Comparison of ENCODE assay signal across 13 cellular contexts in genomic region chr6:44042261-44043035, GRCh38.
A peak's percentile ranks its signal among the peaks of the same experiment; 100 is the strongest.
DNase-seq lines count a peak whose midpoint lies in the region; ATAC-seq and TF ChIP-seq lines count a peak whose summit lies in the region.
"Had no signal": no experiment of that assay in that cellular context is flagged by ENCODE, and none has a peak within 500 bp of the region (broad histone marks: within the 10 kb centered on the region; RNA-seq: fewer than 3 reads in every experiment).

No MANE protein-coding gene starts in this region.

- BruUV-seq in HCT116 (replicated peaks; lab: Mats Ljungman, UMichigan) = no TSS peak

- H3K4me3 ChIP-seq in HCT116 (replicated peaks in 1 of 2; ENCODE audit: low read depth in 1 of 2, low read length in 2 of 2) = peak overlapping the region in 1 of 2 experiments; percentile 26; a peak in 2 of 4 replicates
- no peak overlapping the region for H3K4me3 ChIP-seq in SJSA1
- no peak overlapping the region for H3K4me3 ChIP-seq in skeletal muscle tissue (ENCODE audit: low read length in 3 of 3)
- no peak overlapping the region for H3K4me3 ChIP-seq in mucosa of descending colon

- CTCF ChIA-PET in HCT116 (lab: Charles Lee) = interaction anchor here (1.0 to 1.5 kb wide), 4 partner anchors 11 to 20 kb away, joined by 3 to 9 read pairs (median 4); no protein-coding TSS in a partner anchor

- H3K4me1 ChIP-seq in HCT116 (ENCODE audit: control insufficient read depth in 1 of 2, insufficient read depth in 2 of 2, low read length in 2 of 2) (peaks cover 47 to 81% of the 10 kb centered on the region in 2 experiments), SJSA1 (replicated peaks) (peaks cover 41% of the 10 kb centered on the region), skeletal muscle tissue (ENCODE audit: control insufficient read depth in 3 of 3, insufficient read depth in 3 of 3, low read length in 3 of 3) (peaks cover 17 to 37% (median 33%) of the 10 kb centered on the region in 3 donors), mucosa of descending colon (ENCODE audit: low read depth) (no peaks in the 10 kb centered on the region)

- peak; percentile 29 for ATAC-seq in HCT116
- no peak for ATAC-seq in left ventricle myocardium superior
- no peak for ATAC-seq in mucosa of descending colon
- ATAC-seq: activated naive CD8-positive, alpha-beta T cell treated with anti-CD3 and anti-CD28 coated beads, Interleukin-2, amount 50 U/mL, for 24 hours had no signal

- H3K9ac ChIP-seq in HCT116 (ENCODE audit: low read length) (peak overlapping the region; percentile 61), skeletal muscle tissue (ENCODE audit: low read depth in 1 of 3, low read length in 3 of 3) (peak overlapping the region in 2 of 3 donors; percentile 33 to 50)

- no peaks in the 10 kb centered on the region for H3K79me2 ChIP-seq in HCT116 (ENCODE audit: insufficient read depth, low read length)

- RAD21 ChIA-PET in HCT116 (lab: Charles Lee; ENCODE audit: low non-redundant PET in 1 of 2, low total read pairs in 2 of 2, uncharacterized antibody in 2 of 2, unreplicated experiment in 2 of 2) = no interaction called here

- H3K4me2 ChIP-seq in HCT116 (ENCODE audit: low read length) = peak overlapping the region; percentile 86

- H3K27ac ChIP-seq in HCT116 (ENCODE audit: low read depth, low read length) = peak overlapping the region; percentile 95
- peak overlapping the region; percentile 79 for H3K27ac ChIP-seq in SJSA1
- peak overlapping the region; percentile 5 for H3K27ac ChIP-seq in skeletal muscle tissue (ENCODE audit: low read depth, low read length)

- no peak overlapping the region for H2AFZ ChIP-seq in HCT116 (ENCODE audit: low read depth, low read length, poor library complexity, severe bottlenecking)

- no peaks in the 10 kb centered on the region for H3K9me2 ChIP-seq in HCT116 (ENCODE audit: insufficient read depth)

- TF ChIP-seq CTCF in HCT116 (IDR thresholded peaks at IDR 0.05 in 2 of 3, conservative IDR thresholded peaks at IDR 0.05 in 1 of 3; ENCODE audit: borderline replicate concordance in 1 of 3, insufficient read depth in 1 of 3, low read depth in 2 of 3, low read length in 2 of 3) (no peak), mucosa of descending colon (IDR thresholded peaks at IDR 0.05) (no peak)

- DNase-seq in HCT116 (ENCODE audit: low read depth, low spot score) (no peak), SJSA1 (ENCODE audit: low read depth in 1 of 2, low spot score in 2 of 2) (no peak), left ventricle myocardium superior (peak; percentile 16), SIG-M5 treated with dmso at 0.1 percent for 504 hours (lab: John Stamatoyannopoulos, UW; ENCODE audit: unreplicated experiment) (no peak), GM19240 (ENCODE audit: insufficient read length, low spot score) (no peak), mucosa of descending colon (no peak)
- no peak for DNase-seq in stimulated activated CD4-positive, alpha-beta T cell treated with anti-CD3 and anti-CD28 coated beads, Interleukin-15, amount 100 ng/mL, for 24 hours
- DNase-seq: activated naive CD8-positive, alpha-beta T cell treated with anti-CD3 and anti-CD28 coated beads, Interleukin-2, amount 50 U/mL, for 24 hours; DMS153; glutamatergic neuron; NCI-H2081; T-helper 2 cell had no signal

- peak; percentile 15 for TF ChIP-seq POLR2A in HCT116 (IDR thresholded peaks at IDR 0.05; ENCODE audit: borderline replicate concordance, extremely low read depth, insufficient read depth, insufficient read length)

- H3K27me3 ChIP-seq in HCT116 (ENCODE audit: insufficient read depth, low read length) (no peaks in the 10 kb centered on the region), SJSA1 (replicated peaks) (no peaks in the 10 kb centered on the region), skeletal muscle tissue (ENCODE audit: control insufficient read depth in 3 of 3, insufficient read depth in 3 of 3, low read length in 3 of 3) (no peaks in the 10 kb centered on the region)

- H4K20me1 ChIP-seq in HCT116 (ENCODE audit: insufficient read depth) = no peaks in the 10 kb centered on the region

- intact Hi-C loops in HCT116 (cut with micrococcal nuclease) = loop anchor here (5.0 kb wide), 1 partner anchor 40 kb away; no protein-coding TSS in a partner anchor
- intact Hi-C loops in left ventricle myocardium superior (cut with micrococcal nuclease) = no loop called here
- intact Hi-C loops in mucosa of descending colon (cut with DNase I, micrococcal nuclease) = no loop called here

- TF ChIP-seq RAD21 in HCT116 (IDR thresholded peaks at IDR 0.05; ENCODE audit: low read depth) = no peak

- no peaks in the 10 kb centered on the region for H3K36me3 ChIP-seq in HCT116 (ENCODE audit: control insufficient read depth in 1 of 2, insufficient read depth in 2 of 2, low read length in 2 of 2)
- H3K36me3 ChIP-seq in SJSA1 = no peaks in the 10 kb centered on the region
- H3K36me3 ChIP-seq in skeletal muscle tissue (ENCODE audit: control insufficient read depth in 3 of 3, insufficient read depth in 3 of 3, low read length in 3 of 3) = no peaks in the 10 kb centered on the region
- H3K36me3 ChIP-seq in mucosa of descending colon (ENCODE audit: low read depth) = no peaks in the 10 kb centered on the region

- no peaks in the 10 kb centered on the region for H3K9me3 ChIP-seq in HCT116 (ENCODE audit: control insufficient read depth in 1 of 2, insufficient read depth in 1 of 2, low read depth in 1 of 2, low read length in 2 of 2)
- H3K9me3 ChIP-seq in SJSA1 (replicated peaks) = no peaks in the 10 kb centered on the region
- H3K9me3 ChIP-seq in skeletal muscle tissue (ENCODE audit: control insufficient read depth in 3 of 3, low read length in 3 of 3) = no peaks in the 10 kb centered on the region
- H3K9me3 ChIP-seq in mucosa of descending colon = no peaks in the 10 kb centered on the region

- POLR2A ChIA-PET in HCT116 (lab: Charles Lee) = interaction anchor here (0.8 to 2.6 kb wide), 7 partner anchors 14 to 42 kb away, joined by 3 to 12 read pairs (median 4); no protein-coding TSS in a partner anchor

TF ChIP-seq in HCT116, 20 proteins besides CTCF, POLR2A, EP300 and RAD21:
- TF ChIP-seq CBX3 (IDR thresholded peaks at IDR 0.05; ENCODE audit: low read depth) = no peak
- no peak for TF ChIP-seq MAX (IDR thresholded peaks at IDR 0.05)
- TF ChIP-seq SRF (IDR thresholded peaks at IDR 0.05; ENCODE audit: low read depth) = no peak
- no peak for TF ChIP-seq FOSL1 (IDR thresholded peaks at IDR 0.05; ENCODE audit: low read depth)
- TF ChIP-seq POLR2AphosphoS5 (IDR thresholded peaks at IDR 0.05; ENCODE audit: low read depth, low read length) = no peak
- TF ChIP-seq EZH2phosphoT487 (IDR thresholded peaks at IDR 0.05; ENCODE audit: borderline replicate concordance) = no peak

Comparison
In these comparisons a context has a peak if more than half of its experiments do, and no peak if none do; other contexts are left out.
1. H3K27ac ChIP-seq: peak in every context shown above with its lines; median percentile 95 in HCT116; 79 in SJSA1; 5 in skeletal muscle tissue.